Comparison of ENCODE assay signal across 26 cellular contexts in genomic region chr9:9079473-9079872, GRCh38.
"Had no signal": no experiment of that assay in that cellular context is flagged by ENCODE, and none has a peak within 500 bp of the region (broad histone marks: within the 10 kb centered on the region; RNA-seq: fewer than 3 reads in every experiment).

No MANE protein-coding gene starts in this region.

- H3K36me3 Mint-ChIP-seq: memory B cell, naive B cell, neural progenitor cell had no signal

- H3K4me1 Mint-ChIP-seq: memory B cell; mesothelial cell of epicardium; naive B cell; nephron; neural progenitor cell; stimulated activated naive CD8-positive, alpha-beta T cell treated with anti-CD3 and anti-CD28 coated beads, Interleukin-15, amount 100 ng/mL, for 72 hours had no signal

- H3K36me3 ChIP-seq: esophagus muscularis mucosa, neural progenitor cell, suprapubic skin, transverse colon, upper lobe of right lung, uterus had no signal

- H3K4me2 ChIP-seq: neural progenitor cell, smooth muscle cell had no signal

- H3K4me3 ChIP-seq: coronary artery, esophagus muscularis mucosa, lung, mucosa of descending colon, neural progenitor cell, smooth muscle cell, suprapubic skin, transverse colon, upper lobe of right lung, uterus had no signal

- H3K4me3 Mint-ChIP-seq: memory B cell; mesothelial cell of epicardium; naive B cell; nephron; neural progenitor cell; stimulated activated naive CD8-positive, alpha-beta T cell treated with anti-CD3 and anti-CD28 coated beads, Interleukin-15, amount 100 ng/mL, for 72 hours had no signal

- H3K27me3 Mint-ChIP-seq: memory B cell; naive B cell; progenitor cell of endocrine pancreas; stimulated activated naive CD8-positive, alpha-beta T cell treated with anti-CD3 and anti-CD28 coated beads, Interleukin-15, amount 100 ng/mL, for 72 hours had no signal

- H3K9ac ChIP-seq: neural progenitor cell, parathyroid adenoma had no signal

- H3K27ac ChIP-seq: coronary artery, esophagus muscularis mucosa, foreskin keratinocyte, neural progenitor cell, parathyroid adenoma, suprapubic skin, transverse colon, upper lobe of right lung, uterus had no signal

- H3K27ac Mint-ChIP-seq: memory B cell; mesothelial cell of epicardium; naive B cell; nephron; neural progenitor cell; progenitor cell of endocrine pancreas; stimulated activated naive CD8-positive, alpha-beta T cell treated with anti-CD3 and anti-CD28 coated beads, Interleukin-15, amount 100 ng/mL, for 72 hours had no signal

- H3K79me2 ChIP-seq: parathyroid adenoma had no signal

- H3K27me3 ChIP-seq: esophagus muscularis mucosa, foreskin keratinocyte, neural progenitor cell, suprapubic skin, transverse colon, upper lobe of right lung, uterus had no signal

- DNase-seq: dermis blood vessel endothelial cell; effector memory CD4-positive, alpha-beta T cell; foreskin keratinocyte; mucosa of descending colon; naive B cell; stimulated activated CD4-positive, alpha-beta T cell treated with anti-CD3 and anti-CD28 coated beads, Interleukin-12 subunit alpha, Interleukin-12 subunit beta, amount 100 ng/mL, for 4 hours; stimulated activated CD4-positive, alpha-beta T cell treated with anti-CD3 and anti-CD28 coated beads, Interleukin-1b, Interleukin-23, amount 100 ng/mL, for 48 hours; stimulated activated CD4-positive, alpha-beta T cell treated with anti-CD3 and anti-CD28 coated beads, Interleukin-4, amount 100 ng/mL, for 1 hour; stimulated activated CD8-positive, alpha-beta memory T cell treated with anti-CD3 and anti-CD28 coated beads, Interleukin-4, amount 100 ng/mL, for 48 hours; stimulated activated naive CD4-positive, alpha-beta T cell; stimulated activated naive CD8-positive, alpha-beta T cell treated with anti-CD3 and anti-CD28 coated beads, Interleukin-15, amount 100 ng/mL, for 72 hours; transverse colon; upper lobe of right lung; uterus had no signal

- H3K4me1 ChIP-seq: esophagus muscularis mucosa, foreskin keratinocyte, neural progenitor cell, parathyroid adenoma, suprapubic skin, transverse colon, upper lobe of right lung, uterus had no signal

- ATAC-seq: foreskin keratinocyte; mucosa of descending colon; sciatic nerve; stimulated activated naive CD8-positive, alpha-beta T cell treated with anti-CD3 and anti-CD28 coated beads, Interleukin-15, amount 100 ng/mL, for 72 hours; upper lobe of right lung had no signal
